ENCODE assay signal across 8 cellular contexts in genomic region chr6:99905209-99906106, GRCh38.
DNase-seq lines count a peak whose midpoint lies in the region; ATAC-seq and TF ChIP-seq lines count a peak whose summit lies in the region.

No MANE protein-coding gene starts in this region.

- DNase-seq in DMS 273 treated with DMSO at 0.1 percent for 48 hours (lab: John Stamatoyannopoulos, UW) (peak; percentile 56), NCI-H226 (peak; percentile 37), astrocyte of the cerebellum (ENCODE audit: low read depth) (peak; percentile 34), kidney glomerular epithelial cell (lab: John Stamatoyannopoulos, UW) (peak; percentile 68), vagina (ENCODE audit: extremely low spot score in 2 of 2) (no peak)
- DNase-seq in activated T-helper 2 cell treated with anti-CD3 and anti-CD28 coated beads, Interferon-gamma antibody, Interleukin-2, Interleukin-4, amounts not matched to agents 10 μg/mL and 5 μg/mL and 100 μg/mL, durations not matched to agents 14 hours and 24 hours and 36 hours (ENCODE audit: low spot score): no peak

- H3K27me3 Mint-ChIP-seq in activated T-helper 2 cell treated with anti-CD3 and anti-CD28 coated beads, Interferon-gamma antibody, Interleukin-2, Interleukin-4, amounts not matched to agents 10 μg/mL and 5 μg/mL and 100 μg/mL, durations not matched to agents 14 hours and 24 hours and 36 hours (ENCODE audit: low read depth): peaks cover 1% of the 10 kb centered on the region

- in situ Hi-C loops in astrocyte of the cerebellum (cut with HindIII; ENCODE audit: low sequenced_read_pairs): no loop called here

- no peaks in the 10 kb centered on the region for H3K9me3 Mint-ChIP-seq in activated T-helper 2 cell treated with anti-CD3 and anti-CD28 coated beads, Interferon-gamma antibody, Interleukin-2, Interleukin-4, amounts not matched to agents 10 μg/mL and 5 μg/mL and 100 μg/mL, durations not matched to agents 14 hours and 24 hours and 36 hours

- TF ChIP-seq POLR2A in vagina (IDR thresholded peaks at IDR 0.05): no peak

- H3K36me3 Mint-ChIP-seq in activated T-helper 2 cell treated with anti-CD3 and anti-CD28 coated beads, Interferon-gamma antibody, Interleukin-2, Interleukin-4, amounts not matched to agents 10 μg/mL and 5 μg/mL and 100 μg/mL, durations not matched to agents 14 hours and 24 hours and 36 hours (ENCODE audit: low read depth): no peaks in the 10 kb centered on the region

- TF ChIP-seq CTCF in astrocyte of the cerebellum (IDR thresholded peaks at IDR 0.05; ENCODE audit: low read depth, low read length, missing control alignments): peak; percentile 66
- TF ChIP-seq CTCF in vagina (IDR thresholded peaks at IDR 0.05): peak in 1 of 3 experiments; percentile 12

- no peaks in the 10 kb centered on the region for H3K4me1 ChIP-seq in vagina

- no peaks in the 10 kb centered on the region for H3K4me1 Mint-ChIP-seq in activated T-helper 2 cell treated with anti-CD3 and anti-CD28 coated beads, Interferon-gamma antibody, Interleukin-2, Interleukin-4, amounts not matched to agents 10 μg/mL and 5 μg/mL and 100 μg/mL, durations not matched to agents 14 hours and 24 hours and 36 hours (ENCODE audit: low read depth)

- no peak overlapping the region for H3K4me3 ChIP-seq in astrocyte of the cerebellum (ENCODE audit: low read depth, low read length)
- H3K4me3 ChIP-seq in vagina: no peak overlapping the region

- no peak overlapping the region for H3K27ac Mint-ChIP-seq in activated T-helper 2 cell treated with anti-CD3 and anti-CD28 coated beads, Interferon-gamma antibody, Interleukin-2, Interleukin-4, amounts not matched to agents 10 μg/mL and 5 μg/mL and 100 μg/mL, durations not matched to agents 14 hours and 24 hours and 36 hours

- H3K9me3 ChIP-seq in vagina: no peaks in the 10 kb centered on the region

- H3K27me3 ChIP-seq in vagina: no peaks in the 10 kb centered on the region

- H3K4me3 Mint-ChIP-seq in activated T-helper 2 cell treated with anti-CD3 and anti-CD28 coated beads, Interferon-gamma antibody, Interleukin-2, Interleukin-4, amounts not matched to agents 10 μg/mL and 5 μg/mL and 100 μg/mL, durations not matched to agents 14 hours and 24 hours and 36 hours (ENCODE audit: low read depth): no peak overlapping the region

- H3K36me3 ChIP-seq in vagina: no peaks in the 10 kb centered on the region

- intact Hi-C loops in activated T-helper 2 cell treated with anti-CD3 and anti-CD28 coated beads, Interferon-gamma antibody, Interleukin-2, Interleukin-4, amounts not matched to agents 10 μg/mL and 5 μg/mL and 100 μg/mL, durations not matched to agents 14 hours and 24 hours and 36 hours (cut with micrococcal nuclease): no loop called here
- intact Hi-C loops in vagina (cut with DNase I): no loop called here

- peak; percentile 79 for ATAC-seq in GM19397 (IDR thresholded peaks at IDR 0.05; ENCODE audit: unreplicated experiment)
- ATAC-seq in HG03342 (IDR thresholded peaks at IDR 0.05; ENCODE audit: unreplicated experiment): peak; percentile 98

- H3K27ac ChIP-seq in vagina: no peak overlapping the region

Comparison
In these comparisons a context has a peak if more than half of its experiments do, and no peak if none do; other contexts are left out.
1. DNase-seq: peak in DMS 273 treated with DMSO at 0.1 percent for 48 hours (single experiment), NCI-H226 (single experiment), astrocyte of the cerebellum (single experiment) and kidney glomerular epithelial cell (single experiment); none in activated T-helper 2 cell treated with anti-CD3 and anti-CD28 coated beads, Interferon-gamma antibody, Interleukin-2, Interleukin-4, amounts not matched to agents 10 μg/mL and 5 μg/mL and 100 μg/mL, durations not matched to agents 14 hours and 24 hours and 36 hours (single experiment) and vagina (0 of 2).